8 cellular contexts compared by ENCODE assay signal in genomic region chr22:41621911-41622179, GRCh38. TPM values are rescaled to one million over a fixed set of nuclear protein-coding genes. Genes with fewer than 3 reads are reported as not detected.
DNase-seq lines count a peak whose midpoint lies in the region; ATAC-seq, FAIRE-seq and TF ChIP-seq lines count a peak whose summit lies in the region.

No MANE protein-coding gene starts in this region.

- in situ Hi-C loops in K562 (cut with MboI) (no loop called here), transverse colon (cut with MboI; ENCODE audit: low pct_ligation_motif_present in 1 of 4, low pct_unique_long_range_greater_than_20kb in 1 of 4, low sequenced_read_pairs in 3 of 4) (no loop called here)

- H2AFZ ChIP-seq in K562 (ENCODE audit: low read depth, low read length), result peak overlapping the region; percentile 98

- peak overlapping the region; percentile 98 for H3K27ac Mint-ChIP-seq in activated naive CD4-positive, alpha-beta T cell treated with anti-CD3 and anti-CD28 coated beads for 36 hours

- TF ChIP-seq EP300 in K562 (IDR thresholded peaks at IDR 0.05; ENCODE audit: low read length), result no peak
- TF ChIP-seq EP300 in transverse colon (IDR thresholded peaks at IDR 0.05; ENCODE audit: low read depth), result no peak

- no peak for FAIRE-seq in K562 (lab: Jason Lieb, UNC)

- no TSS peak for BruUV-seq in K562 (replicated peaks; lab: Mats Ljungman, UMichigan)

- peak overlapping the region; percentile 94 to 97 for H3K9ac ChIP-seq in K562 (ENCODE audit: insufficient read depth in 1 of 2, low read depth in 2 of 2, low read length in 2 of 2)

- H3K36me3 Mint-ChIP-seq in activated naive CD4-positive, alpha-beta T cell treated with anti-CD3 and anti-CD28 coated beads for 36 hours (ENCODE audit: low read depth), result peaks cover 33% of the 10 kb centered on the region

- peaks cover 3% of the 10 kb centered on the region for H3K9me3 Mint-ChIP-seq in activated naive CD4-positive, alpha-beta T cell treated with anti-CD3 and anti-CD28 coated beads for 36 hours

- H3K4me3 Mint-ChIP-seq in activated naive CD4-positive, alpha-beta T cell treated with anti-CD3 and anti-CD28 coated beads for 36 hours, result peak overlapping the region; percentile 98

- H4K20me1 ChIP-seq in K562 (replicated peaks; ENCODE audit: control insufficient read depth, insufficient read depth, low read length), result no peaks in the 10 kb centered on the region; the same call in 1 of the 2 replicates

- no peak for TF ChIP-seq RAD21 in K562 (CRISPR knock-in tag; conservative IDR thresholded peaks at IDR 0.05 in 1 of 2, IDR thresholded peaks at IDR 0.05 in 1 of 2)

- intact Hi-C loops in activated naive CD4-positive, alpha-beta T cell treated with anti-CD3 and anti-CD28 coated beads for 36 hours (cut with micrococcal nuclease), result loop anchor here (1.0 to 5.0 kb wide), 13 partner anchors 33 to 531 kb away; partner anchors contain the start of genes ACO2, L3MBTL2, PMM1 and POLR3H
- intact Hi-C loops in K562 (cut with micrococcal nuclease) (no loop called here), lower lobe of right lung (cut with DNase I) (no loop called here), transverse colon (cut with DNase I; ENCODE audit: low total_unique reads) (loop anchor here (5.0 kb wide), 1 partner anchor 225 kb away; no protein-coding TSS in a partner anchor)

- TF ChIP-seq POLR2A in K562 (conservative IDR thresholded peaks at IDR 0.05), result no peak
- no peak for TF ChIP-seq POLR2A in transverse colon (IDR thresholded peaks at IDR 0.05)

- peaks cover 37% of the 10 kb centered on the region for H3K36me3 ChIP-seq in K562 (ENCODE audit: control insufficient read depth, insufficient read depth, low read length)
- peaks cover 48% of the 10 kb centered on the region for H3K36me3 ChIP-seq in lower lobe of right lung
- peaks cover 0 to 38% (median 17%) of the 10 kb centered on the region in 4 donors for H3K36me3 ChIP-seq in transverse colon

- peak overlapping the region; percentile 99 for H3K4me2 ChIP-seq in K562 (ENCODE audit: insufficient read depth, low read length)

- ATAC-seq in K562 (no peak), lower lobe of right lung (no peak)

- CTCF ChIA-PET in activated naive CD4-positive, alpha-beta T cell treated with anti-CD3 and anti-CD28 coated beads for 36 hours (lab: Charles Lee), result interaction anchor here (1.1 to 1.5 kb wide), 2 partner anchors 19 to 45 kb away, joined by 3 read pairs; no protein-coding TSS in a partner anchor
- CTCF ChIA-PET in K562 (lab: Yijun Ruan, JAX; ENCODE audit: low intra/inter-chr PET ratio), result no interaction called here

- no peaks in the 10 kb centered on the region for H3K27me3 ChIP-seq in K562 (ENCODE audit: control insufficient read depth in 2 of 2, insufficient read depth in 2 of 2, low read length in 2 of 2)
- no peaks in the 10 kb centered on the region for H3K27me3 ChIP-seq in lower lobe of right lung (ENCODE audit: low read depth)
- no peaks in the 10 kb centered on the region for H3K27me3 ChIP-seq in transverse colon

- H3K4me1 ChIP-seq in K562 (replicated peaks in 1 of 2; ENCODE audit: control insufficient read depth in 2 of 2, insufficient read depth in 2 of 2, low read length in 2 of 2) (peaks cover 13 to 17% of the 10 kb centered on the region in 2 experiments; a peak in 3 of 5 replicates), lower lobe of right lung (peaks cover 46% of the 10 kb centered on the region), transverse colon (peaks cover 17 to 47% (median 25%) of the 10 kb centered on the region in 4 donors)

- POLR2A ChIA-PET in K562 (lab: Yijun Ruan, JAX), result interaction anchor here (0.6 to 1.0 kb wide), 4 partner anchors 47 to 1217 kb away, joined by 3 read pairs; no protein-coding TSS in a partner anchor

- no peak for TF ChIP-seq CTCF in K562 (IDR thresholded peaks at IDR 0.05 in 2 of 3, conservative IDR thresholded peaks at IDR 0.05 in 1 of 3; ENCODE audit: insufficient read depth in 2 of 3, low read depth in 1 of 3, low read length in 3 of 3)
- TF ChIP-seq CTCF in lower lobe of right lung (IDR thresholded peaks at IDR 0.05), result no peak
- TF ChIP-seq CTCF in transverse colon (IDR thresholded peaks at IDR 0.05), result no peak

- peaks cover 70% of the 10 kb centered on the region for H3K79me2 ChIP-seq in K562 (ENCODE audit: control insufficient read depth, insufficient read depth, low read length)

- H3K9me3 ChIP-seq in K562 (replicated peaks; ENCODE audit: control insufficient read depth, insufficient read depth, low read depth, low read length) (no peaks in the 10 kb centered on the region), lower lobe of right lung (no peaks in the 10 kb centered on the region), transverse colon (no peaks in the 10 kb centered on the region)

- no peaks in the 10 kb centered on the region for H3K9me1 ChIP-seq in K562 (ENCODE audit: control insufficient read depth, insufficient read depth, low read length)

- H3K4me3 ChIP-seq in K562, result peak overlapping the region; percentile 92
- peak overlapping the region; percentile 80 for H3K4me3 ChIP-seq in lower lobe of right lung
- peak overlapping the region; percentile 31 to 94 (median 74) for H3K4me3 ChIP-seq in transverse colon

- H3K27ac ChIP-seq in K562 (ENCODE audit: extremely low read depth, low read depth, low read length) (peak overlapping the region; percentile 100), lower lobe of right lung (peak overlapping the region; percentile 91), transverse colon (peak overlapping the region; percentile 91 to 98 (median 96))

- H3K27me3 Mint-ChIP-seq in activated naive CD4-positive, alpha-beta T cell treated with anti-CD3 and anti-CD28 coated beads for 36 hours (ENCODE audit: low read depth), result no peaks in the 10 kb centered on the region

- DNase-seq in activated naive CD4-positive, alpha-beta T cell treated with anti-CD3 and anti-CD28 coated beads for 36 hours, result no peak
- no peak for DNase-seq in activated naive CD4-positive, alpha-beta T cell (lab: John Stamatoyannopoulos, UW)
- DNase-seq in K562 (ENCODE audit: extremely low read depth in 1 of 4, low spot score in 3 of 4) (no peak), lower lobe of right lung (no peak), transverse colon (no peak), NCI-H1436 (lab: John Stamatoyannopoulos, UW) (no peak), GM19240 (ENCODE audit: insufficient read length, low spot score) (no peak), T1000 (lab: John Stamatoyannopoulos, UW) (no peak)

- WGBS in K562 (ENCODE audit: insufficient coverage, low coverage, missing lambda C conversion rate), result 0% methylated on average over 6 of the region's 8 CpGs
- 2 to 6% methylated on average over 8 of the region's 8 CpGs for whole genome bisulfite sequencing in transverse colon (ENCODE audit: low coverage in 1 of 2), 2 donors

- H3K4me1 Mint-ChIP-seq in activated naive CD4-positive, alpha-beta T cell treated with anti-CD3 and anti-CD28 coated beads for 36 hours (ENCODE audit: low read depth), result peaks cover 51% of the 10 kb centered on the region

RNA-seq across cellular contexts. Expression of gene XRCC6, which starts 0.8 kb away (rescaled TPM):
- 100 to 1,000 TPM; 424 to 436 TPM for total RNA-seq in activated naive CD4-positive, alpha-beta T cell treated with anti-CD3 and anti-CD28 coated beads for 36 hours
- 36.9 and 42.4 TPM in 2 replicates for total RNA-seq in K562 (2011; cell fraction: chromatin; rRNA removed; ENCODE audit: low replicate concordance)
- total RNA-seq in K562 (2011; cell fraction: nucleolus; rRNA removed), result 36.5 and 41.2 TPM in 2 replicates
- total RNA-seq in K562 (2011; cell fraction: nucleoplasm; rRNA removed), result 42.1 and 47.8 TPM in 2 replicates
- total RNA-seq in K562 (2014; rRNA removed) (318 and 324 TPM in 2 replicates), K562 (2014; rRNA removed; fragmentation: Illumina TruSeq; extraction: Trizol) (343 and 371 TPM in 2 replicates), K562 (2015; rRNA removed; fragmentation: Illumina TruSeq; extraction: Trizol) (335 and 337 TPM in 2 replicates), K562 (2021) (294 and 302 TPM in 2 replicates), lower lobe of right lung (162 TPM), transverse colon (100 to 1,000 TPM in 3 of 4 donors, 10 to 100 TPM in 1; 56.5 to 145 (median 126) TPM)
- polyA plus RNA-seq in K562 (2011; rRNA removed) (151 and 241 TPM in 2 replicates), K562 (2014; fragmentation: Illumina TruSeq; extraction: Trizol) (359 and 381 TPM in 2 replicates), K562 (2014; fragmentation: Nextera tagmentation; extraction: Ambion mirVana) (100 to 1,000 TPM; 151 to 440 TPM), K562 (2014; rRNA removed) (295 and 313 TPM in 2 replicates)
- polyA plus RNA-seq in K562 (2011; cell fraction: cytosol; rRNA removed), result 101 and 133 TPM in 2 replicates
- 58.3 and 58.5 TPM in 2 replicates for polyA plus RNA-seq in K562 (2011; cell fraction: nucleus; rRNA removed)
- polyA plus RNA-seq in K562 (2012), result 238 and 407 TPM in 2 replicates
- 165 and 175 TPM in 2 replicates for polyA minus RNA-seq in K562 (2011; rRNA and poly(A)+ RNA removed)
- 90.9 and 97.9 TPM in 2 replicates for polyA minus RNA-seq in K562 (2011; cell fraction: cytosol; rRNA and poly(A)+ RNA removed)
- 10.4 and 24.2 TPM in 2 replicates for polyA minus RNA-seq in K562 (2011; cell fraction: nucleus; rRNA and poly(A)+ RNA removed)

RNA-seq across cellular contexts. Expression of gene DESI1, which starts 1.0 kb away (rescaled TPM):
- 10 to 100 TPM; 57.3 to 64.8 TPM for total RNA-seq in activated naive CD4-positive, alpha-beta T cell treated with anti-CD3 and anti-CD28 coated beads for 36 hours
- total RNA-seq in K562 (2011; cell fraction: chromatin; rRNA removed; ENCODE audit: low replicate concordance), result 80.8 and 138 TPM in 2 replicates
- total RNA-seq in K562 (2011; cell fraction: nucleolus; rRNA removed), result 66.0 and 67.4 TPM in 2 replicates
- 89.7 and 137 TPM in 2 replicates for total RNA-seq in K562 (2011; cell fraction: nucleoplasm; rRNA removed)
- 19.7 and 30.9 TPM in 2 replicates for total RNA-seq in K562 (2014; rRNA removed)
- 29.8 and 29.9 TPM in 2 replicates for total RNA-seq in K562 (2014; rRNA removed; fragmentation: Illumina TruSeq; extraction: Trizol)
- total RNA-seq in K562 (2015; rRNA removed; fragmentation: Illumina TruSeq; extraction: Trizol), result 27.9 and 30.7 TPM in 2 replicates
- 36.2 and 36.5 TPM in 2 replicates for total RNA-seq in K562 (2021)
- 38.7 and 40.1 TPM in 2 replicates for polyA plus RNA-seq in K562 (2011; rRNA removed)
- polyA plus RNA-seq in K562 (2011; cell fraction: cytosol; rRNA removed), result 35.9 and 47.9 TPM in 2 replicates
- polyA plus RNA-seq in K562 (2011; cell fraction: nucleus; rRNA removed), result 68.9 and 92.7 TPM in 2 replicates
- 22.7 and 24.3 TPM in 2 replicates for polyA plus RNA-seq in K562 (2012)
- polyA plus RNA-seq in K562 (2014; fragmentation: Illumina TruSeq; extraction: Trizol), result 42.3 and 45.9 TPM in 2 replicates
- 1 to 10 TPM; 7.2 to 7.8 TPM for polyA plus RNA-seq in K562 (2014; fragmentation: Nextera tagmentation; extraction: Ambion mirVana)
- 29.3 and 29.4 TPM in 2 replicates for polyA plus RNA-seq in K562 (2014; rRNA removed)
- polyA minus RNA-seq in K562 (2011; rRNA and poly(A)+ RNA removed), result 35.0 and 47.4 TPM in 2 replicates
- 21.1 and 26.5 TPM in 2 replicates for polyA minus RNA-seq in K562 (2011; cell fraction: cytosol; rRNA and poly(A)+ RNA removed)
- polyA minus RNA-seq in K562 (2011; cell fraction: nucleus; rRNA and poly(A)+ RNA removed), result 16.2 and 21.8 TPM in 2 replicates
- 26.1 TPM for total RNA-seq in lower lobe of right lung
- 10 to 100 TPM; 13.5 to 27.6 (median 16.8) TPM for total RNA-seq in transverse colon

RNA-seq across cellular contexts. Expression of gene PMM1, which starts 32.2 kb away (rescaled TPM):
- 10 to 100 TPM; 35.3 to 35.6 TPM for total RNA-seq in activated naive CD4-positive, alpha-beta T cell treated with anti-CD3 and anti-CD28 coated beads for 36 hours
- total RNA-seq in K562 (2011; cell fraction: chromatin; rRNA removed; ENCODE audit: low replicate concordance), result 23.5 and 53.2 TPM in 2 replicates
- 46.5 and 48.8 TPM in 2 replicates for total RNA-seq in K562 (2011; cell fraction: nucleolus; rRNA removed)
- 33.7 and 34.2 TPM in 2 replicates for total RNA-seq in K562 (2011; cell fraction: nucleoplasm; rRNA removed)
- 17.9 and 20.3 TPM in 2 replicates for total RNA-seq in K562 (2014; rRNA removed)
- total RNA-seq in K562 (2014; rRNA removed; fragmentation: Illumina TruSeq; extraction: Trizol), result 6.3 and 10.4 TPM in 2 replicates
- 10.2 and 11.1 TPM in 2 replicates for total RNA-seq in K562 (2015; rRNA removed; fragmentation: Illumina TruSeq; extraction: Trizol)
- 24.5 and 26.3 TPM in 2 replicates for total RNA-seq in K562 (2021)
- polyA plus RNA-seq in K562 (2011; rRNA removed), result 20.3 and 26.2 TPM in 2 replicates
- polyA plus RNA-seq in K562 (2011; cell fraction: cytosol; rRNA removed), result 31.2 and 32.2 TPM in 2 replicates
- 46.1 and 57.4 TPM in 2 replicates for polyA plus RNA-seq in K562 (2011; cell fraction: nucleus; rRNA removed)
- 22.9 and 46.0 TPM in 2 replicates for polyA plus RNA-seq in K562 (2012)
- polyA plus RNA-seq in K562 (2014; fragmentation: Illumina TruSeq; extraction: Trizol), result 21.1 and 27.8 TPM in 2 replicates
- polyA plus RNA-seq in K562 (2014; fragmentation: Nextera tagmentation; extraction: Ambion mirVana), result 10 to 100 TPM; 17.6 to 23.8 TPM
- polyA plus RNA-seq in K562 (2014; rRNA removed), result 28.8 and 31.7 TPM in 2 replicates
- 10.0 and 10.3 TPM in 2 replicates for polyA minus RNA-seq in K562 (2011; rRNA and poly(A)+ RNA removed)
- 10.3 and 11.6 TPM in 2 replicates for polyA minus RNA-seq in K562 (2011; cell fraction: cytosol; rRNA and poly(A)+ RNA removed)
- 11.8 and 15.1 TPM in 2 replicates for polyA minus RNA-seq in K562 (2011; cell fraction: nucleus; rRNA and poly(A)+ RNA removed)
- total RNA-seq in lower lobe of right lung, result 47.3 TPM
- 100 to 1,000 TPM; 104 to 262 (median 128) TPM for total RNA-seq in transverse colon

Comparison
In these comparisons a context has a peak if more than half of its experiments do, and no peak if none do; other contexts are left out.
1. intact Hi-C loops: an anchor here in activated naive CD4-positive, alpha-beta T cell treated with anti-CD3 and anti-CD28 coated beads for 36 hours (1.0 to 5.0 kb wide) and transverse colon (5.0 kb wide); none called in K562 and lower lobe of right lung.